25 cellular contexts compared by ENCODE assay signal in the genomic region with DNA sequence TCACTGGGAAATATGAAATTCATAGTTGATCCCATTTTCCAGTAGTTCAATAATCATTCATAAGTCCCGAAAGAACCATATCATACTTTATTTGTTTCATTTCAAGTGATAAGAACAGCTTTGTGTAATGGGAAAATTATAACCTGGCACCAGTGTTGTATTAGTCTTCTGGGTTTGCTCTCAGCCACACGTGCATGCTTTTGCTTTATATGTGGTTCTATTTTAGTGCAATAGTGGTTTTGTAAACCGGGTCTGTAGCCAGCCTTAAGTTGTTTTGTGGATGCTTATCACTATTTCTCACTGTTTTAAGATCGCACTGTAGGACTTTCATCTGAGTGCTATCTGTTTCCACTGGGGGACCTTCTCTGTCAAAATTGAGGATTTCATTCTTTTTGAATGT.
"Had no signal": no experiment of that assay in that cellular context is flagged by ENCODE, and none has a peak within 500 bp of the region (broad histone marks: within the 10 kb centered on the region; RNA-seq: fewer than 3 reads in every experiment).

No MANE protein-coding gene starts in this region.

- H3K27me3 ChIP-seq: heart left ventricle, hepatocyte, thyroid gland, transverse colon, upper lobe of left lung, vagina had no signal

- H3K4me2 ChIP-seq: hepatocyte had no signal

- H2AFZ ChIP-seq: hepatocyte, parathyroid adenoma had no signal

- H3K4me3 ChIP-seq: heart left ventricle, hepatocyte, lung, mucosa of descending colon, psoas muscle, thyroid gland, transverse colon, upper lobe of left lung, vagina had no signal

- H3K27ac ChIP-seq: hepatocyte, parathyroid adenoma, psoas muscle, upper lobe of left lung, vagina had no signal

- H3K4me1 ChIP-seq: parathyroid adenoma, vagina had no signal

- DNase-seq: heart left ventricle; islet precursor cell; midbrain; mucosa of descending colon; naive thymus-derived CD8-positive, alpha-beta T cell; nucleus accumbens; psoas muscle; small intestine; stimulated activated CD4-positive, alpha-beta T cell treated with anti-CD3 and anti-CD28 coated beads, Interleukin-1b, Interleukin-23, amount 100 ng/mL, for 48 hours; stimulated activated CD4-positive, alpha-beta T cell treated with anti-CD3 and anti-CD28 coated beads, Interleukin-2, amount 100 ng/mL, for 48 hours; stimulated activated CD4-positive, alpha-beta T cell treated with anti-CD3 and anti-CD28 coated beads, Interleukin-4, amount 100 ng/mL, for 4 hours; stimulated activated CD8-positive, alpha-beta memory T cell treated with anti-CD3 and anti-CD28 coated beads, Interleukin-4, amount 100 ng/mL, for 48 hours; stimulated activated naive CD4-positive, alpha-beta T cell treated with Interleukin-2 at 50 U/mL for 16 hours; stimulated activated naive CD8-positive, alpha-beta T cell treated with anti-CD3 and anti-CD28 coated beads, Interleukin-15, amount 100 ng/mL, for 72 hours; substantia nigra; thyroid gland; transverse colon; upper lobe of left lung had no signal

- H3K36me3 ChIP-seq: thyroid gland, transverse colon, vagina had no signal

- H3K9me3 ChIP-seq: heart left ventricle, mucosa of descending colon, psoas muscle, thyroid gland, transverse colon, upper lobe of left lung, vagina had no signal

- FAIRE-seq: small intestine had no signal

- ATAC-seq: left lobe of liver; mucosa of descending colon; naive thymus-derived CD8-positive, alpha-beta T cell; sciatic nerve; stimulated activated memory B cell treated with anti-CD40 and anti-IgM and Interleukin-4, amounts not matched to agents 10 μg/mL and 1 μg/mL and 100 μg/mL, for 72 hours; stimulated activated naive CD8-positive, alpha-beta T cell treated with anti-CD3 and anti-CD28 coated beads, Interleukin-15, amount 100 ng/mL, for 72 hours had no signal

- H3K9ac ChIP-seq: parathyroid adenoma had no signal
